12 cellular contexts compared by ENCODE assay signal in genomic region chr2:167961536-167961935, GRCh38.
"Had no signal": no experiment of that assay in that cellular context is flagged by ENCODE, and none has a peak within 500 bp of the region (broad histone marks: within the 10 kb centered on the region; RNA-seq: fewer than 3 reads in every experiment).

No MANE protein-coding gene starts in this region.

- H3K4me1 ChIP-seq: upper lobe of left lung, uterus had no signal

- H3K27me3 ChIP-seq: heart left ventricle, upper lobe of left lung, uterus had no signal

- H3K4me3 Mint-ChIP-seq: dendritic cell treated with granulocyte-macrophage colony-stimulating factor and Interleukin-4, amounts not matched to agents 40 ng/mL and 50 ng/mL, for 4 days; nephron had no signal

- H3K9me3 Mint-ChIP-seq: dendritic cell treated with granulocyte-macrophage colony-stimulating factor and Interleukin-4, amounts not matched to agents 40 ng/mL and 50 ng/mL, for 4 days; nephron had no signal

- ATAC-seq: heart left ventricle, sciatic nerve had no signal

- DNase-seq: cerebellar nuclear complex; effector CD4-positive, alpha-beta T cell; heart left ventricle; hypothalamus; mammary epithelial cell; stimulated activated CD4-positive, alpha-beta T cell treated with anti-CD3 and anti-CD28 coated beads, Interleukin-2, amount 100 ng/mL, for 24 hours; stimulated activated naive CD4-positive, alpha-beta T cell; upper lobe of left lung; uterus had no signal

- H3K27ac Mint-ChIP-seq: dendritic cell treated with granulocyte-macrophage colony-stimulating factor and Interleukin-4, amounts not matched to agents 40 ng/mL and 50 ng/mL, for 4 days had no signal

- H3K4me3 ChIP-seq: heart left ventricle, upper lobe of left lung, uterus had no signal

- H3K36me3 ChIP-seq: upper lobe of left lung, uterus had no signal

- H3K27me3 Mint-ChIP-seq: dendritic cell treated with granulocyte-macrophage colony-stimulating factor and Interleukin-4, amounts not matched to agents 40 ng/mL and 50 ng/mL, for 4 days had no signal

- H3K27ac ChIP-seq: heart left ventricle, upper lobe of left lung, uterus had no signal

- H3K9me3 ChIP-seq: heart left ventricle, upper lobe of left lung, uterus had no signal
